Comparison of ENCODE assay signal across 1 cellular context in the genomic region with DNA sequence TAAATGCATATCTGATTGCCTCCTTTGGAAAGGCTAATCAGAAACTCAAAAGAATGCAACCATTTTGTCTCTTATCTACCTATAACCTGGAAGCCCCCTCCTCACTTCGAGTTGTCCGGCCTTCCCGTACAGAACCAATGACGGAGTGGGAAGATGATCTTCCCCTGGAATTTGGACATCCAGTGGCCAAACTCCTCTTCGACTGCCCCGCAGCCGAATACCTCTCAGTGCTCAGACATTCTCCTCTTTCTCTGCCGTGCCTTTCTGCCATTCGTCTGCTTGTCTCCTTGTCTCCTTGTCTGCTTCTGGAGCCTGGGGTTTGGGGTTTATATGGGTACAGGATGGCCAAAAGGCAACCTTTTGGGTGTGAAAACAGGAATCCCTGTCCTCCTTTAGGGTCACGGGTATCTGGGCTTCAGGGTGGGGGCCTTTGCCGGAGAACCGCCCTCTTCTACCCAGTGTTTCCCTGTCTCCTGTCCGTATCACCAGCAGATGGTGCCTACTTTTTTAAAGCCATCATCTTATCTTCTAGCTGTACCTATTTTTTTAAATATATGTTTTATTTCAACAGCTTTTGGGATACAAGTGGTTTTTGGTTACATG.
TF ChIP-seq lines count a peak whose summit lies in the region.

No MANE protein-coding gene starts in this region.

TF ChIP-seq in H1, 55 proteins besides CTCF, POLR2A, EP300 and RAD21:
- TF ChIP-seq KDM4A (IDR thresholded peaks at IDR 0.05; ENCODE audit: low read depth, low read length, severe bottlenecking): no peak
- no peak for TF ChIP-seq SIN3A (conservative IDR thresholded peaks at IDR 0.05 in 1 of 2, IDR thresholded peaks at IDR 0.05 in 1 of 2; ENCODE audit: low read depth in 1 of 2, low read length in 2 of 2)
- TF ChIP-seq KDM5A (IDR thresholded peaks at IDR 0.05; ENCODE audit: low read length): no peak
- no peak for TF ChIP-seq SUZ12 (IDR thresholded peaks at IDR 0.05; ENCODE audit: low read length)
- no peak for TF ChIP-seq RXRA (IDR thresholded peaks at IDR 0.05; ENCODE audit: insufficient read depth, low read depth, low read length)
- TF ChIP-seq RNF2 (IDR thresholded peaks at IDR 0.05; ENCODE audit: borderline replicate concordance, low read depth, low read length, missing control alignments, poor library complexity, severe bottlenecking): no peak
- TF ChIP-seq SP4 (IDR thresholded peaks at IDR 0.05; ENCODE audit: low read length): no peak
- no peak for TF ChIP-seq BACH1 (IDR thresholded peaks at IDR 0.05; ENCODE audit: low read length)
- TF ChIP-seq TEAD4 (IDR thresholded peaks at IDR 0.05; ENCODE audit: low read depth, low read length): no peak
- TF ChIP-seq HDAC6 (IDR thresholded peaks at IDR 0.05; ENCODE audit: low read depth, low read length): no peak
- no peak for TF ChIP-seq POLR2AphosphoS5 (IDR thresholded peaks at IDR 0.05; ENCODE audit: low read depth, low read length)
- no peak for TF ChIP-seq CBX5 (IDR thresholded peaks at IDR 0.05; ENCODE audit: low read depth, low read length)
- no peak for TF ChIP-seq TCF12 (IDR thresholded peaks at IDR 0.05; ENCODE audit: low read depth, low read length)
- TF ChIP-seq ZNF274 (IDR thresholded peaks at IDR 0.05; ENCODE audit: borderline replicate concordance, extremely low read depth, low read length): no peak
